ENCODE assay signal across 8 cellular contexts in genomic region chr5:34008721-34009120, GRCh38. TPM values are rescaled to one million over a fixed set of nuclear protein-coding genes. Genes with fewer than 3 reads are reported as not detected.
DNase-seq lines count a peak whose midpoint lies in the region; ATAC-seq and TF ChIP-seq lines count a peak whose summit lies in the region.

No MANE protein-coding gene starts in this region.

- no peak for ATAC-seq in HCT116
- ATAC-seq in left lung: no peak
- ATAC-seq in HG03469 (IDR thresholded peaks at IDR 0.05; ENCODE audit: unreplicated experiment): no peak
- no peak for ATAC-seq in HG03439 (IDR thresholded peaks at IDR 0.05; ENCODE audit: unreplicated experiment)

- DNase-seq in HCT116 (ENCODE audit: low read depth, low spot score) (no peak), left lung (no peak), tibial nerve (ENCODE audit: low spot score in 2 of 2) (no peak), NCI-H1436 treated with DMSO at 0.1 percent for 48 hours (lab: John Stamatoyannopoulos, UW) (no peak)
- DNase-seq in activated naive CD8-positive, alpha-beta T cell treated with anti-CD3 and anti-CD28 coated beads for 36 hours: no peak

- H3K79me2 ChIP-seq in HCT116 (ENCODE audit: insufficient read depth, low read length): no peaks in the 10 kb centered on the region

- H3K27me3 ChIP-seq in HCT116 (ENCODE audit: insufficient read depth, low read length): no peaks in the 10 kb centered on the region
- no peaks in the 10 kb centered on the region for H3K27me3 ChIP-seq in left lung
- H3K27me3 ChIP-seq in tibial nerve: no peaks in the 10 kb centered on the region

- TF ChIP-seq POLR2A in HCT116 (IDR thresholded peaks at IDR 0.05; ENCODE audit: borderline replicate concordance, extremely low read depth, insufficient read depth, insufficient read length) (no peak), tibial nerve (IDR thresholded peaks at IDR 0.05) (no peak)

- peak overlapping the region; percentile 90 for H3K4me3 Mint-ChIP-seq in activated naive CD8-positive, alpha-beta T cell treated with anti-CD3 and anti-CD28 coated beads for 36 hours

- RAD21 ChIA-PET in HCT116 (lab: Charles Lee; ENCODE audit: low non-redundant PET in 1 of 2, low total read pairs in 2 of 2, uncharacterized antibody in 2 of 2, unreplicated experiment in 2 of 2): no interaction called here

- H2AFZ ChIP-seq in HCT116 (ENCODE audit: low read depth, low read length, poor library complexity, severe bottlenecking): peak overlapping the region; percentile 67

- no peaks in the 10 kb centered on the region for H3K9me2 ChIP-seq in HCT116 (ENCODE audit: insufficient read depth)

- H3K4me1 Mint-ChIP-seq in activated naive CD8-positive, alpha-beta T cell treated with anti-CD3 and anti-CD28 coated beads for 36 hours: peaks cover 31% of the 10 kb centered on the region

- peak overlapping the region; percentile 97 for H3K27ac ChIP-seq in 22Rv1
- H3K27ac ChIP-seq in HCT116 (ENCODE audit: low read depth, low read length): peak overlapping the region; percentile 91; the same call in 1 of the 2 replicates
- H3K27ac ChIP-seq in left lung: peak overlapping the region; percentile 98 to 99
- peak overlapping the region; percentile 79 to 93 (median 88) for H3K27ac ChIP-seq in tibial nerve

- POLR2A ChIA-PET in HCT116 (lab: Charles Lee): interaction anchor here (0.7 kb wide), 1 partner anchor 9 kb away, joined by 3 read pairs; no protein-coding TSS in a partner anchor

- H3K27ac Mint-ChIP-seq in activated naive CD8-positive, alpha-beta T cell treated with anti-CD3 and anti-CD28 coated beads for 36 hours: peak overlapping the region; percentile 90

- peak overlapping the region; percentile 60; the same call in 1 of the 2 replicates for H3K9ac ChIP-seq in HCT116 (ENCODE audit: low read length)

- peaks cover 1% of the 10 kb centered on the region for H3K9me3 Mint-ChIP-seq in activated naive CD8-positive, alpha-beta T cell treated with anti-CD3 and anti-CD28 coated beads for 36 hours

- intact Hi-C loops in HCT116 (cut with micrococcal nuclease): no loop called here
- intact Hi-C loops in left lung (cut with DNase I): no loop called here

- H3K4me3 ChIP-seq in HCT116 (replicated peaks in 1 of 2; ENCODE audit: low read depth in 1 of 2, low read length in 2 of 2): peak overlapping the region; percentile 63 to 74
- peak overlapping the region; percentile 67 to 71 for H3K4me3 ChIP-seq in left lung
- peak overlapping the region; percentile 61 to 84 (median 82) for H3K4me3 ChIP-seq in tibial nerve

- no peak for TF ChIP-seq RAD21 in HCT116 (IDR thresholded peaks at IDR 0.05; ENCODE audit: low read depth)

- H3K4me2 ChIP-seq in HCT116 (ENCODE audit: low read length): peak overlapping the region; percentile 86

- no peaks in the 10 kb centered on the region for H3K36me3 Mint-ChIP-seq in activated naive CD8-positive, alpha-beta T cell treated with anti-CD3 and anti-CD28 coated beads for 36 hours

- BruUV-seq in HCT116 (replicated peaks; lab: Mats Ljungman, UMichigan): no TSS peak

- H3K4me1 ChIP-seq in HCT116 (ENCODE audit: control insufficient read depth in 1 of 2, insufficient read depth in 2 of 2, low read length in 2 of 2) (peaks cover 6% of the 10 kb centered on the region in 2 experiments; a peak in 2 of 4 replicates), left lung (peaks cover 12 to 15% of the 10 kb centered on the region in 2 donors), tibial nerve (peaks cover 0 to 24% (median 8%) of the 10 kb centered on the region in 4 donors)

- TF ChIP-seq EP300 in tibial nerve (IDR thresholded peaks at IDR 0.05): no peak

- H3K9me3 ChIP-seq in HCT116 (ENCODE audit: control insufficient read depth in 1 of 2, insufficient read depth in 1 of 2, low read depth in 1 of 2, low read length in 2 of 2) (no peaks in the 10 kb centered on the region), left lung (no peaks in the 10 kb centered on the region), tibial nerve (no peaks in the 10 kb centered on the region)

- no peaks in the 10 kb centered on the region for H4K20me1 ChIP-seq in HCT116 (ENCODE audit: insufficient read depth)

- H3K27me3 Mint-ChIP-seq in activated naive CD8-positive, alpha-beta T cell treated with anti-CD3 and anti-CD28 coated beads for 36 hours: no peaks in the 10 kb centered on the region

- CTCF ChIA-PET in HCT116 (lab: Charles Lee): interaction anchor here (1.2 kb wide), 1 partner anchor 11 kb away, joined by 7 read pairs; no protein-coding TSS in a partner anchor

- H3K36me3 ChIP-seq in HCT116 (ENCODE audit: control insufficient read depth in 1 of 2, insufficient read depth in 2 of 2, low read length in 2 of 2) (no peaks in the 10 kb centered on the region), left lung (peaks cover 0 to under 1% of the 10 kb centered on the region in 2 donors), tibial nerve (peaks cover 0 to 8% (median 0%) of the 10 kb centered on the region in 3 donors)

- 17 to 22% methylated on average over 2 of the region's 2 CpGs for WGBS in tibial nerve, 2 donors

- TF ChIP-seq CTCF in 22Rv1 (IDR thresholded peaks at IDR 0.05): no peak
- no peak for TF ChIP-seq CTCF in HCT116 (IDR thresholded peaks at IDR 0.05 in 2 of 3, conservative IDR thresholded peaks at IDR 0.05 in 1 of 3; ENCODE audit: borderline replicate concordance in 1 of 3, insufficient read depth in 1 of 3, low read depth in 2 of 3, low read length in 2 of 3)
- TF ChIP-seq CTCF in left lung (IDR thresholded peaks at IDR 0.05): no peak
- TF ChIP-seq CTCF in tibial nerve (IDR thresholded peaks at IDR 0.05): no peak

TF ChIP-seq in HCT116, 20 proteins besides CTCF, POLR2A, EP300 and RAD21 (continues in another document):
- no peak for TF ChIP-seq MAX (IDR thresholded peaks at IDR 0.05)
- TF ChIP-seq FOSL1 (IDR thresholded peaks at IDR 0.05; ENCODE audit: low read depth): no peak
- no peak for TF ChIP-seq ZBTB33 (IDR thresholded peaks at IDR 0.05; ENCODE audit: extremely low read depth, insufficient replicate concordance, low read length)
- no peak for TF ChIP-seq ELF1 (IDR thresholded peaks at IDR 0.05; ENCODE audit: borderline replicate concordance, low read depth)
- TF ChIP-seq SRF (IDR thresholded peaks at IDR 0.05; ENCODE audit: low read depth): no peak
- TF ChIP-seq EZH2phosphoT487 (IDR thresholded peaks at IDR 0.05; ENCODE audit: borderline replicate concordance): no peak
- TF ChIP-seq SP1 (IDR thresholded peaks at IDR 0.05; ENCODE audit: low read depth): no peak
- TF ChIP-seq SIN3A (IDR thresholded peaks at IDR 0.05; ENCODE audit: low read depth): no peak
- no peak for TF ChIP-seq ZFX (IDR thresholded peaks at IDR 0.05)
- TF ChIP-seq ATF3 (IDR thresholded peaks at IDR 0.05): no peak
- TF ChIP-seq YY1 (IDR thresholded peaks at IDR 0.05; ENCODE audit: extremely low read depth, insufficient replicate concordance, low read depth, low read length): no peak
- no peak for TF ChIP-seq ZNF274 (IDR thresholded peaks at IDR 0.05; ENCODE audit: low read depth, low read length)

RNA-seq across cellular contexts. Expression of gene AMACR, which starts 0.9 kb away (rescaled TPM):
- total RNA-seq in HCT116 (2021; ENCODE audit: unreplicated experiment) (4.3 TPM), left lung (10 to 100 TPM; 13.6 to 24.3 TPM), tibial nerve (10 to 100 TPM in 1 of 4 donors, 1 to 10 TPM in 3; 3.7 to 10.7 (median 7.5) TPM)
- 1.4 and 3.2 TPM in 2 replicates for polyA plus RNA-seq in HCT116 (2012)
- 10 to 100 TPM in 1 of 2 experiments, 1 to 10 TPM in 1; 9.7 to 10.5 TPM for total RNA-seq in activated naive CD8-positive, alpha-beta T cell treated with anti-CD3 and anti-CD28 coated beads for 36 hours

RNA-seq across cellular contexts. Expression of gene SLC45A2, which starts 24.2 kb away (rescaled TPM):
- total RNA-seq in HCT116 (2021; ENCODE audit: unreplicated experiment) (not detected), left lung (not detected), tibial nerve (not detected)
- polyA plus RNA-seq in HCT116 (2012): 0.12 TPM in 1 of 2 replicates, not detected in the other
- total RNA-seq in activated naive CD8-positive, alpha-beta T cell treated with anti-CD3 and anti-CD28 coated beads for 36 hours: not detected

RNA-seq across cellular contexts. Expression of gene C1QTNF3, which starts 34.3 kb away (rescaled TPM):
- total RNA-seq in HCT116 (2021; ENCODE audit: unreplicated experiment): 2.6 TPM
- 2.4 TPM in 2 replicates for polyA plus RNA-seq in HCT116 (2012)
- 1 to 10 TPM; 1.5 to 1.8 TPM for total RNA-seq in activated naive CD8-positive, alpha-beta T cell treated with anti-CD3 and anti-CD28 coated beads for 36 hours
- total RNA-seq in left lung: 10 to 100 TPM in 1 of 2 donors, 1 to 10 TPM in 1; 4.5 to 25.6 TPM
- total RNA-seq in tibial nerve: 1 to 10 TPM; 5.0 to 9.4 (median 7.0) TPM
